ENCODE assay signal across 8 cellular contexts in genomic region chr16:81094771-81095251, GRCh38. TPM values are rescaled to one million over a fixed set of nuclear protein-coding genes. Genes with fewer than 3 reads are reported as not detected.
DNase-seq lines count a peak whose midpoint lies in the region; ATAC-seq lines count a peak whose summit lies in the region.

No MANE protein-coding gene starts in this region.

- peaks cover 0 to 3% (median 0%) of the 10 kb centered on the region in 5 donors for H3K36me3 ChIP-seq in subcutaneous abdominal adipose tissue (ENCODE audit: control insufficient read depth in 5 of 5, insufficient read depth in 5 of 5, low read length in 5 of 5)

- CTCF ChIA-PET in activated CD4-positive, alpha-beta memory T cell treated with anti-CD3 and anti-CD28 coated beads, Interleukin-2, amount 10 ng/mL, durations not matched to agents 7 days and 5 days (lab: Charles Lee) = interaction anchor here (1.1 to 1.9 kb wide), 2 partner anchors 15 to 59 kb away, joined by 5 to 6 read pairs; partner anchors contain the start of gene ATMIN

- no peaks in the 10 kb centered on the region for H3K27me3 Mint-ChIP-seq in activated T-cell treated with anti-CD3 and anti-CD28 coated beads, Interleukin-2, amount 50 U/mL, for 24 hours
- H3K27me3 Mint-ChIP-seq in activated CD4-positive, alpha-beta memory T cell treated with anti-CD3 and anti-CD28 coated beads, Interleukin-2, amount 10 ng/mL, durations not matched to agents 7 days and 5 days = no peaks in the 10 kb centered on the region

- no peak for DNase-seq in activated T-cell treated with anti-CD3 and anti-CD28 coated beads, Interleukin-2, amount 50 U/mL, for 24 hours
- DNase-seq in activated T-cell treated with anti-CD3 and anti-CD28 coated beads, Interleukin-2, amount 50 U/mL, for 48 hours = no peak
- DNase-seq in activated CD4-positive, alpha-beta memory T cell treated with anti-CD3 and anti-CD28 coated beads, Interleukin-2, amount 10 ng/mL, durations not matched to agents 7 days and 5 days = no peak
- no peak for DNase-seq in NK-92 (lab: John Stamatoyannopoulos, UW; ENCODE audit: unreplicated experiment)

- H3K36me3 Mint-ChIP-seq in activated T-cell treated with anti-CD3 and anti-CD28 coated beads, Interleukin-2, amount 50 U/mL, for 24 hours (ENCODE audit: low read depth) = peaks cover 30% of the 10 kb centered on the region
- H3K36me3 Mint-ChIP-seq in activated CD4-positive, alpha-beta memory T cell treated with anti-CD3 and anti-CD28 coated beads, Interleukin-2, amount 10 ng/mL, durations not matched to agents 7 days and 5 days (ENCODE audit: low read depth) = peaks cover under 1% of the 10 kb centered on the region

- H3K4me1 Mint-ChIP-seq in activated T-cell treated with anti-CD3 and anti-CD28 coated beads, Interleukin-2, amount 50 U/mL, for 24 hours (ENCODE audit: low read depth) = peaks cover 21% of the 10 kb centered on the region
- peaks cover 25% of the 10 kb centered on the region for H3K4me1 Mint-ChIP-seq in activated CD4-positive, alpha-beta memory T cell treated with anti-CD3 and anti-CD28 coated beads, Interleukin-2, amount 10 ng/mL, durations not matched to agents 7 days and 5 days

- no peaks in the 10 kb centered on the region for H3K27me3 ChIP-seq in subcutaneous abdominal adipose tissue (ENCODE audit: control insufficient read depth in 5 of 5, insufficient read depth in 4 of 5, low read length in 5 of 5)

- H3K9me3 ChIP-seq in iPS-18c (ENCODE audit: control insufficient read depth, insufficient read depth, low read length) (no peaks in the 10 kb centered on the region), subcutaneous abdominal adipose tissue (ENCODE audit: control insufficient read depth in 5 of 5, low read length in 5 of 5) (no peaks in the 10 kb centered on the region)

- peak overlapping the region in 1 of 5 donors; percentile 41 for H3K9ac ChIP-seq in subcutaneous abdominal adipose tissue (ENCODE audit: low read length in 5 of 5)

- POLR2A ChIA-PET in activated CD4-positive, alpha-beta memory T cell treated with anti-CD3 and anti-CD28 coated beads, Interleukin-2, amount 10 ng/mL, durations not matched to agents 7 days and 5 days (lab: Charles Lee) = interaction anchor here (1.2 kb wide), 1 partner anchor 17 kb away, joined by 4 read pairs; no protein-coding TSS in a partner anchor

- peak overlapping the region; percentile 81 for H3K27ac ChIP-seq in subcutaneous abdominal adipose tissue (ENCODE audit: low read depth, low read length)

- H3K4me1 ChIP-seq in subcutaneous abdominal adipose tissue (ENCODE audit: control insufficient read depth in 5 of 5, insufficient read depth in 5 of 5, low read length in 5 of 5) = peaks cover 0 to 17% (median 9%) of the 10 kb centered on the region in 5 donors

- H3K4me3 Mint-ChIP-seq in activated T-cell treated with anti-CD3 and anti-CD28 coated beads, Interleukin-2, amount 50 U/mL, for 24 hours = peak overlapping the region; percentile 84
- H3K4me3 Mint-ChIP-seq in activated CD4-positive, alpha-beta memory T cell treated with anti-CD3 and anti-CD28 coated beads, Interleukin-2, amount 10 ng/mL, durations not matched to agents 7 days and 5 days = peak overlapping the region; percentile 75

- H3K4me3 ChIP-seq in iPS-18c (ENCODE audit: insufficient read depth, low read depth, low read length) (peak overlapping the region; percentile 52), subcutaneous abdominal adipose tissue (ENCODE audit: low read depth in 1 of 5, low read length in 5 of 5) (peak overlapping the region in 4 of 5 donors; percentile 40 to 83 (median 58))

- H3K27ac Mint-ChIP-seq in activated T-cell treated with anti-CD3 and anti-CD28 coated beads, Interleukin-2, amount 50 U/mL, for 24 hours = no peak overlapping the region
- no peak overlapping the region for H3K27ac Mint-ChIP-seq in activated CD4-positive, alpha-beta memory T cell treated with anti-CD3 and anti-CD28 coated beads, Interleukin-2, amount 10 ng/mL, durations not matched to agents 7 days and 5 days

- peaks cover 2% of the 10 kb centered on the region for H3K9me3 Mint-ChIP-seq in activated T-cell treated with anti-CD3 and anti-CD28 coated beads, Interleukin-2, amount 50 U/mL, for 24 hours
- no peaks in the 10 kb centered on the region for H3K9me3 Mint-ChIP-seq in activated CD4-positive, alpha-beta memory T cell treated with anti-CD3 and anti-CD28 coated beads, Interleukin-2, amount 10 ng/mL, durations not matched to agents 7 days and 5 days

- ATAC-seq in GM19397 (IDR thresholded peaks at IDR 0.05; ENCODE audit: unreplicated experiment) = no peak
- ATAC-seq in GM18873 (IDR thresholded peaks at IDR 0.05; ENCODE audit: low FRiP score, unreplicated experiment) = no peak

RNA-seq across cellular contexts. Expression of gene GCSH, which starts 1.4 kb away (rescaled TPM):
- total RNA-seq in activated CD4-positive, alpha-beta memory T cell treated with anti-CD3 and anti-CD28 coated beads, Interleukin-2, amount 10 ng/mL, durations not matched to agents 7 days and 5 days = 1 to 10 TPM; 3.5 to 6.6 TPM

RNA-seq across cellular contexts. Expression of gene C16orf46, which starts 17.8 kb away (rescaled TPM):
- total RNA-seq in activated CD4-positive, alpha-beta memory T cell treated with anti-CD3 and anti-CD28 coated beads, Interleukin-2, amount 10 ng/mL, durations not matched to agents 7 days and 5 days = under 1 TPM in 1 of 2 experiments, not detected in 1; 0.73 TPM

RNA-seq across cellular contexts. Expression of gene ATMIN, which starts 59.2 kb away (rescaled TPM):
- total RNA-seq in activated CD4-positive, alpha-beta memory T cell treated with anti-CD3 and anti-CD28 coated beads, Interleukin-2, amount 10 ng/mL, durations not matched to agents 7 days and 5 days = 10 to 100 TPM; 29.6 to 33.8 TPM
